Comparison of ENCODE assay signal across 21 cellular contexts in genomic region chr2:215407061-215407460, GRCh38. TPM values are rescaled to one million over a fixed set of nuclear protein-coding genes. Genes with fewer than 3 reads are reported as not detected.
A peak's percentile ranks its signal among the peaks of the same experiment; 100 is the strongest.
DNase-seq lines count a peak whose midpoint lies in the region; ATAC-seq, FAIRE-seq and TF ChIP-seq lines count a peak whose summit lies in the region.
"Had no signal": no experiment of that assay in that cellular context is flagged by ENCODE, and none has a peak within 500 bp of the region (broad histone marks: within the 10 kb centered on the region; RNA-seq: fewer than 3 reads in every experiment).

No MANE protein-coding gene starts in this region.

- H3K4me2 ChIP-seq in HepG2 (ENCODE audit: low read depth, low read length), result no peak overlapping the region
- H3K4me2 ChIP-seq: BLaER1 had no signal

- H3K4me3 ChIP-seq in HepG2 (replicated peaks in 1 of 3; ENCODE audit: insufficient read depth in 1 of 3, low read depth in 2 of 3, low read length in 3 of 3), result no peak overlapping the region
- no peak overlapping the region for H3K4me3 ChIP-seq in right lobe of liver
- no peak overlapping the region for H3K4me3 ChIP-seq in esophagus muscularis mucosa
- H3K4me3 ChIP-seq: BLaER1, MG63 had no signal

- H3K27me3 ChIP-seq in HepG2 (ENCODE audit: control insufficient read depth in 1 of 2, insufficient read depth in 2 of 2, low read length in 2 of 2) (no peaks in the 10 kb centered on the region), right lobe of liver (no peaks in the 10 kb centered on the region), esophagus muscularis mucosa (no peaks in the 10 kb centered on the region)
- H3K27me3 ChIP-seq: BLaER1, MG63 had no signal

- peaks cover 85% of the 10 kb centered on the region for H3K36me3 Mint-ChIP-seq in osteocyte (ENCODE audit: unreplicated experiment)
- no peaks in the 10 kb centered on the region for H3K36me3 Mint-ChIP-seq in activated naive CD8-positive, alpha-beta T cell treated with anti-CD3 and anti-CD28 coated beads for 36 hours
- H3K36me3 Mint-ChIP-seq: CD4-positive, CD25-positive, alpha-beta regulatory T cell had no signal

- H3K27ac Mint-ChIP-seq in osteocyte (ENCODE audit: unreplicated experiment), result peak overlapping the region; percentile 87
- H3K27ac Mint-ChIP-seq in activated naive CD8-positive, alpha-beta T cell treated with anti-CD3 and anti-CD28 coated beads for 36 hours, result no peak overlapping the region
- H3K27ac Mint-ChIP-seq: CD4-positive, CD25-positive, alpha-beta regulatory T cell had no signal

- no peak overlapping the region for H3K4me3 Mint-ChIP-seq in osteocyte (ENCODE audit: unreplicated experiment)
- H3K4me3 Mint-ChIP-seq in activated naive CD8-positive, alpha-beta T cell treated with anti-CD3 and anti-CD28 coated beads for 36 hours, result no peak overlapping the region
- H3K4me3 Mint-ChIP-seq: CD4-positive, CD25-positive, alpha-beta regulatory T cell had no signal

- peaks cover 4% of the 10 kb centered on the region for H3K79me2 ChIP-seq in HepG2 (ENCODE audit: insufficient read depth, low read length)

- POLR2A ChIA-PET in HepG2 (lab: Yijun Ruan, JAX), result interaction anchor here (1.1 kb wide), 1 partner anchor 13 kb away, joined by 7 read pairs; no protein-coding TSS in a partner anchor

- H4K20me1 ChIP-seq in HepG2 (ENCODE audit: insufficient read depth, low read length), result peaks cover 3% of the 10 kb centered on the region; the same call in 1 of the 2 replicates
- H4K20me1 ChIP-seq: BLaER1 had no signal

- 96% methylated on average over 3 of the region's 3 CpGs for WGBS in HepG2 (ENCODE audit: low lambda C conversion rate)
- WGBS in right lobe of liver (ENCODE audit: insufficient coverage, low coverage, low lambda C conversion rate, missing lambda C conversion rate), result 94% methylated on average over 2 of the region's 3 CpGs
- 93% methylated on average over 3 of the region's 3 CpGs for WGBS in esophagus muscularis mucosa

- H3K9me3 Mint-ChIP-seq in osteocyte (ENCODE audit: unreplicated experiment), result no peaks in the 10 kb centered on the region
- H3K9me3 Mint-ChIP-seq in activated naive CD8-positive, alpha-beta T cell treated with anti-CD3 and anti-CD28 coated beads for 36 hours, result peaks cover 3% of the 10 kb centered on the region

- CTCF ChIA-PET in HepG2 (lab: Yijun Ruan, JAX; ENCODE audit: low intra/inter-chr PET ratio, low total read pairs), result no interaction called here

- DNase-seq in HepG2 (ENCODE audit: low spot score), result no peak
- no peak for DNase-seq in right lobe of liver
- DNase-seq in esophagus muscularis mucosa (ENCODE audit: extremely low spot score), result no peak
- no peak for DNase-seq in osteocyte (ENCODE audit: extremely low spot score, unreplicated experiment)
- DNase-seq in NCI-H526 (lab: John Stamatoyannopoulos, UW), result no peak
- DNase-seq in activated naive CD8-positive, alpha-beta T cell treated with anti-CD3 and anti-CD28 coated beads for 36 hours, result no peak
- DNase-seq in GDM1 (lab: John Stamatoyannopoulos, UW), result no peak
- DNase-seq: 8988T; CD4-positive, CD25-positive, alpha-beta regulatory T cell; DMS153; DND-41; H7; KG1; MG63; NCI-H2029 treated with DMSO at 0.1 percent for 48 hours; NCI-H69; Right ventricle myocardium superior; RPMI8226 had no signal

- H3K36me3 ChIP-seq in HepG2 (replicated peaks in 1 of 2; ENCODE audit: control insufficient read depth in 1 of 2, insufficient read depth in 2 of 2, low read length in 2 of 2), result peaks cover 48 to 94% of the 10 kb centered on the region in 2 experiments
- H3K36me3 ChIP-seq in right lobe of liver, result peaks cover 2 to 98% (median 48%) of the 10 kb centered on the region in 4 donors
- H3K36me3 ChIP-seq in esophagus muscularis mucosa, result peaks cover 55 to 90% (median 66%) of the 10 kb centered on the region in 4 donors
- H3K36me3 ChIP-seq: BLaER1 had no signal

- H3K27ac ChIP-seq in HepG2 (ENCODE audit: extremely low read length, insufficient read depth, low read length) (no peak overlapping the region), right lobe of liver (no peak overlapping the region), esophagus muscularis mucosa (replicated peaks in 1 of 4) (peak overlapping the region; percentile 69 to 81 (median 76))
- H3K27ac ChIP-seq: BLaER1 had no signal

- TF ChIP-seq EP300 in HepG2 (IDR thresholded peaks at IDR 0.05; ENCODE audit: low read depth in 2 of 2, low read length in 2 of 2) (no peak), HepG2 (CRISPR knock-in tag; IDR thresholded peaks at IDR 0.05; ENCODE audit: borderline replicate concordance) (no peak), esophagus muscularis mucosa (IDR thresholded peaks at IDR 0.05) (no peak)

- in situ Hi-C loops in HepG2 (cut with HindIII; ENCODE audit: extremely low pct_ligation_motif_present, low pct_unique_long_range_greater_than_20kb), result no loop called here

- intact Hi-C loops in HepG2 (cut with micrococcal nuclease; ENCODE audit: unreplicated experiment), result no loop called here
- intact Hi-C loops in right lobe of liver (cut with DNase I), result loop anchor here in 1 of 2 donors (5.0 kb wide), 1 partner anchor 45 kb away; no protein-coding TSS in a partner anchor
- intact Hi-C loops in esophagus muscularis mucosa (cut with DNase I), result no loop called here

- H3K4me1 Mint-ChIP-seq in osteocyte (ENCODE audit: unreplicated experiment), result peaks cover 87% of the 10 kb centered on the region
- peaks cover 18% of the 10 kb centered on the region for H3K4me1 Mint-ChIP-seq in activated naive CD8-positive, alpha-beta T cell treated with anti-CD3 and anti-CD28 coated beads for 36 hours
- H3K4me1 Mint-ChIP-seq: CD4-positive, CD25-positive, alpha-beta regulatory T cell had no signal

- ATAC-seq in HepG2 (peak; percentile 7), right lobe of liver (no peak)

- TF ChIP-seq RAD21 in HepG2 (CRISPR knock-in tag; IDR thresholded peaks at IDR 0.05), result no peak

- H3K4me1 ChIP-seq in HepG2 (ENCODE audit: insufficient read depth, low read length) (peaks cover 61% of the 10 kb centered on the region), right lobe of liver (no peaks in the 10 kb centered on the region), esophagus muscularis mucosa (peaks cover 0 to 84% (median 76%) of the 10 kb centered on the region in 4 donors)

- FAIRE-seq in HepG2 (lab: Jason Lieb, UNC), result no peak
- FAIRE-seq: GM19239, HTR-8/SVneo had no signal

- TF ChIP-seq POLR2A in HepG2 (IDR thresholded peaks at IDR 0.05; ENCODE audit: insufficient read depth in 1 of 2, low read depth in 2 of 2, low read length in 2 of 2) (peak; percentile 25 to 51; a peak in 3 of 4 replicates), right lobe of liver (IDR thresholded peaks at IDR 0.05) (no peak), esophagus muscularis mucosa (IDR thresholded peaks at IDR 0.05; ENCODE audit: low read depth) (no peak)

- H2AFZ ChIP-seq in HepG2 (ENCODE audit: low read length), result no peak overlapping the region

- TF ChIP-seq CTCF in HepG2 (CRISPR knock-in tag; IDR thresholded peaks at IDR 0.05) (no peak), right lobe of liver (IDR thresholded peaks at IDR 0.05) (no peak), esophagus muscularis mucosa (IDR thresholded peaks at IDR 0.05) (no peak), osteocyte (IDR thresholded peaks at IDR 0.05) (no peak)

- no peaks in the 10 kb centered on the region for H3K27me3 Mint-ChIP-seq in osteocyte (ENCODE audit: unreplicated experiment)
- peaks cover 20% of the 10 kb centered on the region for H3K27me3 Mint-ChIP-seq in activated naive CD8-positive, alpha-beta T cell treated with anti-CD3 and anti-CD28 coated beads for 36 hours
- H3K27me3 Mint-ChIP-seq: CD4-positive, CD25-positive, alpha-beta regulatory T cell had no signal

- no TSS peak for BruUV-seq in HepG2 (replicated peaks; lab: Mats Ljungman, UMichigan)

- H3K9me3 ChIP-seq in HepG2 (ENCODE audit: low read length) (no peaks in the 10 kb centered on the region), right lobe of liver (no peaks in the 10 kb centered on the region), esophagus muscularis mucosa (no peaks in the 10 kb centered on the region)
- H3K9me3 ChIP-seq: BLaER1, MG63 had no signal

- no peak overlapping the region for H3K9ac ChIP-seq in HepG2 (ENCODE audit: insufficient read depth, low read depth, low read length)
- H3K9ac ChIP-seq: BLaER1 had no signal

TF ChIP-seq in HepG2, 621 proteins besides CTCF, POLR2A, EP300 and RAD21 (continues in another document):
- 0 out of 2 replicates have a peak, but pooled peaks have one; percentile 0 for TF ChIP-seq ZNF816 (CRISPR knock-in tag; IDR thresholded peaks at IDR 0.05; ENCODE audit: borderline replicate concordance)
- TF ChIP-seq RFX1 (IDR thresholded peaks at IDR 0.05), result no peak
- TF ChIP-seq ATF3 (CRISPR knock-in tag; IDR thresholded peaks at IDR 0.05), result no peak

RNA-seq across cellular contexts. Expression of gene FN1, which starts 28.8 kb away (rescaled TPM):
- total RNA-seq in HepG2 (2016; rRNA removed; fragmentation: Illumina TruSeq; extraction: Trizol), result 1,029 and 1,847 TPM in 2 replicates
- total RNA-seq in HepG2 (2016; cell fraction: cytosol; rRNA removed; fragmentation: Illumina TruSeq; extraction: Trizol; ENCODE audit: low read depth), result 126 and 147 TPM in 2 replicates
- total RNA-seq in HepG2 (2016; cell fraction: insoluble cytoplasmic fraction; rRNA removed; fragmentation: Illumina TruSeq; extraction: Trizol), result 854 and 1,853 TPM in 2 replicates
- 296 and 350 TPM in 2 replicates for total RNA-seq in HepG2 (2016; cell fraction: membrane; rRNA removed; fragmentation: Illumina TruSeq; extraction: Trizol)
- 2,550 and 3,138 TPM in 2 replicates for total RNA-seq in HepG2 (2016; cell fraction: nucleus; rRNA removed; fragmentation: Illumina TruSeq; extraction: Trizol)
- polyA plus RNA-seq in HepG2 (2011; rRNA removed), result 6,471 and 8,294 TPM in 2 replicates
- polyA plus RNA-seq in HepG2 (2011; cell fraction: cytosol; rRNA removed), result 5,228 and 6,020 TPM in 2 replicates
- 7,071 and 7,329 TPM in 2 replicates for polyA plus RNA-seq in HepG2 (2011; cell fraction: nucleus; rRNA removed)
- polyA plus RNA-seq in HepG2 (2012), result 6,919 and 7,291 TPM in 2 replicates
- polyA plus RNA-seq in HepG2 (2016; cell fraction: cytosol; fragmentation: Illumina TruSeq; extraction: Trizol; ENCODE audit: low read depth), result 105 and 116 TPM in 2 replicates
- polyA plus RNA-seq in HepG2 (2016; cell fraction: insoluble cytoplasmic fraction; fragmentation: Illumina TruSeq; extraction: Trizol; ENCODE audit: low read depth), result 930 and 1,012 TPM in 2 replicates
- polyA plus RNA-seq in HepG2 (2016; cell fraction: membrane; fragmentation: Illumina TruSeq; extraction: Trizol; ENCODE audit: low read depth), result 206 and 247 TPM in 2 replicates
- 3,833 and 4,011 TPM in 2 replicates for polyA plus RNA-seq in HepG2 (2016; cell fraction: nucleus; fragmentation: Illumina TruSeq; extraction: Trizol; ENCODE audit: insufficient read depth, low read depth)
- 4.7 and 8,343 TPM in 2 replicates for polyA minus RNA-seq in HepG2 (2011; rRNA and poly(A)+ RNA removed; ENCODE audit: low replicate concordance)
- 6,416 and 9,415 TPM in 2 replicates for polyA minus RNA-seq in HepG2 (2011; cell fraction: cytosol; rRNA and poly(A)+ RNA removed)
- 5,814 and 6,553 TPM in 2 replicates for polyA minus RNA-seq in HepG2 (2011; cell fraction: nucleus; rRNA and poly(A)+ RNA removed)
- 1,000 to 10,000 TPM in 5 of 6 experiments, 100 to 1,000 TPM in 1; 938 to 2,279 (median 1,324) TPM for total RNA-seq in right lobe of liver
- total RNA-seq in esophagus muscularis mucosa, result 1,000 to 10,000 TPM; 2,256 to 4,873 (median 2,950) TPM
- total RNA-seq in osteocyte, result 16,854 and 18,487 TPM in 2 replicates
- total RNA-seq in activated naive CD8-positive, alpha-beta T cell treated with anti-CD3 and anti-CD28 coated beads for 36 hours, result under 1 TPM; 0.29 to 0.30 TPM

Comparison
In these comparisons a context has a peak if more than half of its experiments do, and no peak if none do; other contexts are left out.
1. POLR2A ChIP-seq: peak in HepG2 (2 of 2); none in right lobe of liver (single experiment) and esophagus muscularis mucosa (single experiment).
2. H3K27ac ChIP-seq: peak in esophagus muscularis mucosa (4 of 4); none in HepG2 (single experiment) and right lobe of liver (0 of 3).
3. RNA of gene FN1, which starts 28.8 kb away (total RNA-seq): 16,854 to 18,487 TPM in osteocyte, 2,256 to 4,873 TPM in esophagus muscularis mucosa, 126 to 3,138 TPM in HepG2 and 938 to 2,279 TPM in right lobe of liver; 0.29 to 0.30 TPM in activated naive CD8-positive, alpha-beta T cell treated with anti-CD3 and anti-CD28 coated beads for 36 hours; every median in the first group is over 10 times any median in the second.